ENCODE assay signal across 16 cellular contexts in genomic region chr12:119686776-119687175, GRCh38.
"Had no signal": no experiment of that assay in that cellular context is flagged by ENCODE, and none has a peak within 500 bp of the region (broad histone marks: within the 10 kb centered on the region; RNA-seq: fewer than 3 reads in every experiment).

No MANE protein-coding gene starts in this region.

- ATAC-seq: effector memory CD8-positive, alpha-beta T cell; gastroesophageal sphincter; left cardiac atrium; lower lobe of right lung; naive thymus-derived CD4-positive, alpha-beta T cell; right cardiac atrium had no signal

- H3K27me3 Mint-ChIP-seq: activated CD4-positive, alpha-beta T cell treated with anti-CD3 and anti-CD28 coated beads, Interleukin-2, amount 10 ng/mL, durations not matched to agents 7 days and 5 days; effector memory CD8-positive, alpha-beta T cell; naive thymus-derived CD4-positive, alpha-beta T cell had no signal

- H3K9me3 ChIP-seq: gastroesophageal sphincter, heart right ventricle, lower lobe of right lung, prostate gland, thyroid gland had no signal

- H3K4me3 Mint-ChIP-seq: activated CD4-positive, alpha-beta T cell treated with anti-CD3 and anti-CD28 coated beads, Interleukin-2, amount 10 ng/mL, durations not matched to agents 7 days and 5 days; effector memory CD8-positive, alpha-beta T cell; naive thymus-derived CD4-positive, alpha-beta T cell had no signal

- H3K4me3 ChIP-seq: gastroesophageal sphincter, heart right ventricle, lower lobe of right lung, prostate gland, thyroid gland had no signal

- DNase-seq: activated CD4-positive, alpha-beta T cell treated with anti-CD3 and anti-CD28 coated beads, Interleukin-2, amount 10 ng/mL, durations not matched to agents 7 days and 5 days; activated CD8-positive, alpha-beta memory T cell treated with anti-CD3 and anti-CD28 coated beads, Interleukin-2, amount 50 U/mL, for 48 hours; activated naive CD4-positive, alpha-beta T cell treated with Interleukin-2 at 50 U/mL for 16 hours; aorta; effector memory CD8-positive, alpha-beta T cell; heart right ventricle; left cardiac atrium; lower lobe of right lung; midbrain; naive thymus-derived CD4-positive, alpha-beta T cell; nucleus accumbens; right cardiac atrium; T-helper 2 cell had no signal

- H3K4me1 ChIP-seq: prostate gland had no signal

- H3K27ac Mint-ChIP-seq: activated CD4-positive, alpha-beta T cell treated with anti-CD3 and anti-CD28 coated beads, Interleukin-2, amount 10 ng/mL, durations not matched to agents 7 days and 5 days; effector memory CD8-positive, alpha-beta T cell; naive thymus-derived CD4-positive, alpha-beta T cell had no signal

- H3K27ac ChIP-seq: gastroesophageal sphincter, lower lobe of right lung, prostate gland had no signal

- H3K36me3 ChIP-seq: prostate gland had no signal

- H3K27me3 ChIP-seq: gastroesophageal sphincter, heart right ventricle, thyroid gland had no signal
